Comparison of ENCODE assay signal across 1 cellular context in genomic region chr17:3903881-3904286, GRCh38.
TF ChIP-seq lines count a peak whose summit lies in the region.

No MANE protein-coding gene starts in this region.

TF ChIP-seq in HepG2, 621 proteins besides CTCF, POLR2A, EP300 and RAD21 (continued from another document and continues in another):
- TF ChIP-seq GMEB1 (CRISPR knock-in tag; IDR thresholded peaks at IDR 0.05; ENCODE audit: borderline replicate concordance) (no peak), CEBPG (CRISPR knock-in tag; IDR thresholded peaks at IDR 0.05) (0 out of 2 replicates have a peak, but pooled peaks have one; percentile 8), SNRNP70 (IDR thresholded peaks at IDR 0.05; ENCODE audit: low read depth, low read length) (no peak), ZNF552 (CRISPR knock-in tag; IDR thresholded peaks at IDR 0.05; ENCODE audit: borderline replicate concordance) (no peak), ZFP36L1 (CRISPR knock-in tag; IDR thresholded peaks at IDR 0.05) (no peak), ZNF34 (CRISPR knock-in tag; IDR thresholded peaks at IDR 0.05; ENCODE audit: borderline replicate concordance) (no peak), AFF4 (CRISPR knock-in tag; IDR thresholded peaks at IDR 0.05) (no peak), ZNF484 (CRISPR knock-in tag; IDR thresholded peaks at IDR 0.05; ENCODE audit: borderline replicate concordance, low read depth) (no peak), HDAC1 (CRISPR knock-in tag; IDR thresholded peaks at IDR 0.05) (no peak), ZFY (CRISPR knock-in tag; IDR thresholded peaks at IDR 0.05) (peak; percentile 35), ZNF691 (CRISPR knock-in tag; IDR thresholded peaks at IDR 0.05; ENCODE audit: borderline replicate concordance, low read depth) (no peak), ZNF260 (CRISPR knock-in tag; IDR thresholded peaks at IDR 0.05; ENCODE audit: borderline replicate concordance, low read depth) (no peak), TSC22D2 (CRISPR knock-in tag; IDR thresholded peaks at IDR 0.05; ENCODE audit: borderline replicate concordance) (no peak), PHF21A (CRISPR knock-in tag; IDR thresholded peaks at IDR 0.05) (no peak), ZGPAT (CRISPR knock-in tag; IDR thresholded peaks at IDR 0.05) (no peak), ZBTB25 (CRISPR knock-in tag; IDR thresholded peaks at IDR 0.05) (no peak), ZNF446 (CRISPR knock-in tag; IDR thresholded peaks at IDR 0.05) (no peak), BRF2 (CRISPR knock-in tag; IDR thresholded peaks at IDR 0.05) (no peak), REXO4 (CRISPR knock-in tag; IDR thresholded peaks at IDR 0.05; ENCODE audit: borderline replicate concordance) (no peak), ZNF792 (CRISPR knock-in tag; IDR thresholded peaks at IDR 0.05) (no peak), CBX5 (CRISPR knock-in tag; IDR thresholded peaks at IDR 0.05; ENCODE audit: borderline replicate concordance) (no peak), NR1H2 (CRISPR knock-in tag; IDR thresholded peaks at IDR 0.05; ENCODE audit: borderline replicate concordance, low read depth) (no peak), PAXIP1 (CRISPR knock-in tag; conservative IDR thresholded peaks at IDR 0.05) (no peak), HNRNPUL1 (IDR thresholded peaks at IDR 0.05; ENCODE audit: low read depth, low read length) (no peak), ZNF580 (CRISPR knock-in tag; IDR thresholded peaks at IDR 0.05; ENCODE audit: borderline replicate concordance, low read depth) (no peak), KAT8 (CRISPR knock-in tag; IDR thresholded peaks at IDR 0.05) (peak; percentile 18; the same call in 1 of the 2 replicates), RERE (CRISPR knock-in tag; IDR thresholded peaks at IDR 0.05; ENCODE audit: low read depth) (no peak), MEIS1 (CRISPR knock-in tag; IDR thresholded peaks at IDR 0.05; ENCODE audit: borderline replicate concordance) (no peak), KLF15 (CRISPR knock-in tag; IDR thresholded peaks at IDR 0.05; ENCODE audit: borderline replicate concordance) (no peak), ZNF776 (CRISPR knock-in tag; IDR thresholded peaks at IDR 0.05) (no peak)
